7 cellular contexts compared by ENCODE assay signal in the genomic region with DNA sequence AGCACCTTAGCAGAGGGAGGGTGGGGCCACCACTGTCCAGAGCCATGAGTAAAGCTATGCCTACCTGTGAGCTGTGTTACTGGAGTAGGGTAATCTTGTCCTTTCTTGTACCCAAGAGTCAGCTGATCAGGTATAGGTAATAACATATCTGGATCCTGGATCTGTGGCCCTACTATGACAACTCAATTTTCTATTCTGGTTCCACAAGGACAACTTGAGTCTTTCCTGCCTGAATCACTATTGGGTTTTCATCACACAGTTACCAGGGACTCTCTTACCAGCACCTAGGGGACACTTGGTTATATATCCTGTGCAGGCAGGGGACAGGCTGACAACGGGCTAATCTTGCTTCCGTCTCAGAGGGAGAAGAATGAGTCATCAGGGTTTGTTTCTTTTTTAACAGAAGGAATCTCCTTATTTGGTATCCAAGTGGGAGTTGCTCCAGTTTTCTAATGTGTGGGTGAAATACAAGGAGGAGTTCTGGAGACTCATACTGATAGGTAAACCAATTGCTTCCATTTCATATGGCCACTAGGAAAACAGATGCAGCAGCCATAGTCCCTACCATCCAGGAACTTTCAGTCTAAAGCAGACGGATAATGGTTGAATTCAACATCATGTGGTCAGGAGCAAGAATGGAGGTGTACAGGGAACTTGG. TPM values are rescaled to one million over a fixed set of nuclear protein-coding genes. Genes with fewer than 3 reads are reported as not detected.
DNase-seq lines count a peak whose midpoint lies in the region; ATAC-seq and TF ChIP-seq lines count a peak whose summit lies in the region.

No MANE protein-coding gene starts in this region.

- H3K9ac ChIP-seq in skeletal muscle tissue (ENCODE audit: low read depth in 1 of 3, low read length in 3 of 3) = no peak overlapping the region

- H3K27me3 Mint-ChIP-seq in activated CD4-positive, alpha-beta memory T cell treated with anti-CD3 and anti-CD28 coated beads, Interleukin-2, amount 10 ng/mL, durations not matched to agents 7 days and 5 days = no peaks in the 10 kb centered on the region

- CTCF ChIA-PET in activated CD4-positive, alpha-beta memory T cell treated with anti-CD3 and anti-CD28 coated beads, Interleukin-2, amount 10 ng/mL, durations not matched to agents 7 days and 5 days (lab: Charles Lee) = interaction anchor here (0.8 kb wide), 1 partner anchor 12 kb away, joined by 3 read pairs; no protein-coding TSS in a partner anchor

- H3K4me3 ChIP-seq in fibroblast of villous mesenchyme (ENCODE audit: low read depth, low read length) (no peak overlapping the region), skeletal muscle tissue (ENCODE audit: low read length in 3 of 3) (no peak overlapping the region)

- no peaks in the 10 kb centered on the region for H3K27me3 ChIP-seq in skeletal muscle tissue (ENCODE audit: control insufficient read depth in 3 of 3, insufficient read depth in 3 of 3, low read length in 3 of 3)

- POLR2A ChIA-PET in activated CD4-positive, alpha-beta memory T cell treated with anti-CD3 and anti-CD28 coated beads, Interleukin-2, amount 10 ng/mL, durations not matched to agents 7 days and 5 days (lab: Charles Lee) = interaction anchor here (1.0 to 2.3 kb wide), 2 partner anchors 11 to 14 kb away, joined by 3 to 7 read pairs; no protein-coding TSS in a partner anchor

- peak; percentile 49 for DNase-seq in activated CD4-positive, alpha-beta memory T cell treated with anti-CD3 and anti-CD28 coated beads, Interleukin-2, amount 10 ng/mL, durations not matched to agents 7 days and 5 days
- peak; percentile 82 for DNase-seq in fibroblast of villous mesenchyme (ENCODE audit: low read depth)
- no peak for DNase-seq in effector CD8-positive, alpha-beta T cell (lab: John Stamatoyannopoulos, UW)

- peaks cover 1 to 13% (median 9%) of the 10 kb centered on the region in 3 donors for H3K4me1 ChIP-seq in skeletal muscle tissue (ENCODE audit: control insufficient read depth in 3 of 3, insufficient read depth in 3 of 3, low read length in 3 of 3)

- no peaks in the 10 kb centered on the region for H3K9me3 ChIP-seq in skeletal muscle tissue (ENCODE audit: control insufficient read depth in 3 of 3, low read length in 3 of 3)

- H3K4me1 Mint-ChIP-seq in activated CD4-positive, alpha-beta memory T cell treated with anti-CD3 and anti-CD28 coated beads, Interleukin-2, amount 10 ng/mL, durations not matched to agents 7 days and 5 days = peaks cover 75% of the 10 kb centered on the region

- H3K36me3 Mint-ChIP-seq in activated CD4-positive, alpha-beta memory T cell treated with anti-CD3 and anti-CD28 coated beads, Interleukin-2, amount 10 ng/mL, durations not matched to agents 7 days and 5 days (ENCODE audit: low read depth) = peaks cover 98% of the 10 kb centered on the region

- no peak overlapping the region for H3K4me3 Mint-ChIP-seq in activated CD4-positive, alpha-beta memory T cell treated with anti-CD3 and anti-CD28 coated beads, Interleukin-2, amount 10 ng/mL, durations not matched to agents 7 days and 5 days

- H3K36me3 ChIP-seq in skeletal muscle tissue (ENCODE audit: control insufficient read depth in 3 of 3, insufficient read depth in 3 of 3, low read length in 3 of 3) = peaks cover 3 to 5% (median 3%) of the 10 kb centered on the region in 3 donors

- peak overlapping the region; percentile 12 for H3K27ac ChIP-seq in skeletal muscle tissue (ENCODE audit: low read depth, low read length)

- peaks cover 50% of the 10 kb centered on the region for H3K9me3 Mint-ChIP-seq in activated CD4-positive, alpha-beta memory T cell treated with anti-CD3 and anti-CD28 coated beads, Interleukin-2, amount 10 ng/mL, durations not matched to agents 7 days and 5 days

- ATAC-seq in GM18907 (IDR thresholded peaks at IDR 0.05; ENCODE audit: unreplicated experiment) = peak; percentile 51
- peak; percentile 27 for ATAC-seq in HG03469 (IDR thresholded peaks at IDR 0.05; ENCODE audit: unreplicated experiment)
- ATAC-seq in HG03520 (IDR thresholded peaks at IDR 0.05; ENCODE audit: unreplicated experiment) = no peak

- peak overlapping the region; percentile 78 for H3K27ac Mint-ChIP-seq in activated CD4-positive, alpha-beta memory T cell treated with anti-CD3 and anti-CD28 coated beads, Interleukin-2, amount 10 ng/mL, durations not matched to agents 7 days and 5 days

- TF ChIP-seq CTCF in fibroblast of villous mesenchyme (IDR thresholded peaks at IDR 0.05; ENCODE audit: insufficient read depth, low read depth, low read length) = no peak

RNA-seq across cellular contexts. Expression of gene ZNF267, which starts 6.8 kb away (rescaled TPM):
- 10 to 100 TPM; 86.2 to 88.3 TPM for total RNA-seq in activated CD4-positive, alpha-beta memory T cell treated with anti-CD3 and anti-CD28 coated beads, Interleukin-2, amount 10 ng/mL, durations not matched to agents 7 days and 5 days
- total RNA-seq in fibroblast of villous mesenchyme = 11.0 and 15.1 TPM in 2 replicates
- total RNA-seq in skeletal muscle tissue = 4.2 TPM
